ENCODE assay signal across 12 cellular contexts in genomic region chr7:29270979-29271658, GRCh38.
A peak's percentile ranks its signal among the peaks of the same experiment; 100 is the strongest.
DNase-seq lines count a peak whose midpoint lies in the region; ATAC-seq and TF ChIP-seq lines count a peak whose summit lies in the region.
"Had no signal": no experiment of that assay in that cellular context is flagged by ENCODE, and none has a peak within 500 bp of the region (broad histone marks: within the 10 kb centered on the region; RNA-seq: fewer than 3 reads in every experiment).

No MANE protein-coding gene starts in this region.

- H3K27ac Mint-ChIP-seq in effector memory CD8-positive, alpha-beta T cell, result peak overlapping the region; percentile 62 to 69
- H3K27ac Mint-ChIP-seq: activated naive CD4-positive, alpha-beta T cell treated with anti-CD3 and anti-CD28 coated beads, Interleukin-2, amount 50 U/mL, for 24 hours had no signal

- H4K20me1 ChIP-seq in smooth muscle cell (ENCODE audit: low read depth), result no peaks in the 10 kb centered on the region

- peak overlapping the region; percentile 28 for H3K4me2 ChIP-seq in smooth muscle cell

- no peaks in the 10 kb centered on the region for H3K79me2 ChIP-seq in smooth muscle cell (ENCODE audit: low read depth)

- peak; percentile 56 for ATAC-seq in HG03378 (IDR thresholded peaks at IDR 0.05; ENCODE audit: unreplicated experiment)
- ATAC-seq in effector memory CD8-positive, alpha-beta T cell (replicated peaks), result peak; percentile 46
- ATAC-seq: Panc1 had no signal

- no peaks in the 10 kb centered on the region for H3K36me3 ChIP-seq in smooth muscle cell (ENCODE audit: low read depth)

- no peak overlapping the region for H3K27ac ChIP-seq in smooth muscle cell (ENCODE audit: low read depth)
- H3K27ac ChIP-seq: GM23248 had no signal

- H3K9me3 ChIP-seq in smooth muscle cell (replicated peaks; ENCODE audit: low read depth), result no peaks in the 10 kb centered on the region

- WGBS in smooth muscle cell (ENCODE audit: low lambda C conversion rate), result 33% methylated on average over 7 of the region's 7 CpGs

- H3K4me3 ChIP-seq in smooth muscle cell, result no peak overlapping the region
- H3K4me3 ChIP-seq: GM23248 had no signal

- peak overlapping the region; percentile 44 to 57 for H3K4me3 Mint-ChIP-seq in effector memory CD8-positive, alpha-beta T cell
- H3K4me3 Mint-ChIP-seq: activated naive CD4-positive, alpha-beta T cell treated with anti-CD3 and anti-CD28 coated beads, Interleukin-2, amount 50 U/mL, for 24 hours had no signal

- no peak overlapping the region for H3K9ac ChIP-seq in smooth muscle cell (ENCODE audit: low read depth)
- H3K9ac ChIP-seq: GM23248 had no signal

- no peaks in the 10 kb centered on the region for H3K4me1 ChIP-seq in smooth muscle cell (ENCODE audit: low read depth)

- H3K36me3 Mint-ChIP-seq in effector memory CD8-positive, alpha-beta T cell (ENCODE audit: insufficient read depth), result no peaks in the 10 kb centered on the region
- H3K36me3 Mint-ChIP-seq: activated naive CD4-positive, alpha-beta T cell treated with anti-CD3 and anti-CD28 coated beads, Interleukin-2, amount 50 U/mL, for 24 hours had no signal

- DNase-seq in OCI-M1 (lab: John Stamatoyannopoulos, UW) (peak; percentile 57), smooth muscle cell (lab: John Stamatoyannopoulos, UW; ENCODE audit: unreplicated experiment) (no peak), NCI-H1092 treated with DMSO at 0.1 percent for 48 hours (lab: John Stamatoyannopoulos, UW) (no peak)
- DNase-seq in effector memory CD8-positive, alpha-beta T cell, result no peak
- no peak for DNase-seq in activated CD4-positive, alpha-beta T cell treated with anti-CD3 and anti-CD28 coated beads for 48 hours
- no peak for DNase-seq in stimulated activated CD4-positive, alpha-beta T cell treated with anti-CD3 and anti-CD28 coated beads, Interleukin-12 subunit alpha, Interleukin-12 subunit beta, amount 100 ng/mL, for 4 hours
- DNase-seq: effector CD4-positive, alpha-beta T cell; GM23248; NCI-H1048 had no signal

- TF ChIP-seq CTCF in smooth muscle cell (IDR thresholded peaks at IDR 0.05; ENCODE audit: borderline replicate concordance, insufficient read depth, poor library complexity, severe bottlenecking), result no peak

- H3K27me3 Mint-ChIP-seq in effector memory CD8-positive, alpha-beta T cell, result no peaks in the 10 kb centered on the region

- peaks cover 31 to 64% of the 10 kb centered on the region in 2 donors for H3K4me1 Mint-ChIP-seq in effector memory CD8-positive, alpha-beta T cell (ENCODE audit: low read depth in 2 of 2)
- H3K4me1 Mint-ChIP-seq: activated naive CD4-positive, alpha-beta T cell treated with anti-CD3 and anti-CD28 coated beads, Interleukin-2, amount 50 U/mL, for 24 hours had no signal

- H3F3A ChIP-seq in smooth muscle cell (ENCODE audit: low read depth), result no peaks in the 10 kb centered on the region

- no peaks in the 10 kb centered on the region for H3K9me3 Mint-ChIP-seq in effector memory CD8-positive, alpha-beta T cell
- H3K9me3 Mint-ChIP-seq: activated naive CD4-positive, alpha-beta T cell treated with anti-CD3 and anti-CD28 coated beads, Interleukin-2, amount 50 U/mL, for 24 hours had no signal

- no peaks in the 10 kb centered on the region for H3K27me3 ChIP-seq in smooth muscle cell (ENCODE audit: low read depth)

- no peak overlapping the region for H2AFZ ChIP-seq in smooth muscle cell (ENCODE audit: low read depth)
- H2AFZ ChIP-seq: GM23248 had no signal
